ENCODE assay signal across 4 cellular contexts in genomic region chr1:16656574-16657403, GRCh38. TPM values are rescaled to one million over a fixed set of nuclear protein-coding genes. Genes with fewer than 3 reads are reported as not detected.
"Had no signal": no experiment of that assay in that cellular context is flagged by ENCODE, and none has a peak within 500 bp of the region (broad histone marks: within the 10 kb centered on the region; RNA-seq: fewer than 3 reads in every experiment).

No MANE protein-coding gene starts in this region.

RNA-seq across cellular contexts. Expression of gene RNU1-3, which starts 10.0 kb away (rescaled TPM):
- total RNA-seq: myocyte had no signal
- polyA plus RNA-seq: adipose tissue, hepatocyte, ovary had no signal
